ENCODE assay signal across 23 cellular contexts in genomic region chr2:236128321-236128720, GRCh38. TPM values are rescaled to one million over a fixed set of nuclear protein-coding genes. Genes with fewer than 3 reads are reported as not detected.
"Had no signal": no experiment of that assay in that cellular context is flagged by ENCODE, and none has a peak within 500 bp of the region (broad histone marks: within the 10 kb centered on the region; RNA-seq: fewer than 3 reads in every experiment).

No MANE protein-coding gene starts in this region.

- ATAC-seq: Panc1, PC-3 had no signal

- DNase-seq: Karpas-422; KG1; MM.1S; NCI-H1092 treated with DMSO at 0.1 percent for 48 hours; NCI-H1436; NCI-H187; NCI-H2029; NCI-H2081 treated with DMSO at 0.1 percent for 48 hours; NCI-H2171; NCI-H226; NCI-H446; NCI-H510A; NCI-H524 treated with DMSO at 0.1 percent for 48 hours; NCI-H69; NCI-H774; NK-92 treated with Interleukin-12 subunit alpha and Interleukin-12 subunit beta, amount 100 ng/mL, for 24 hours; PC-3; SHP77; SK-N-SH; SW 1271 had no signal

- H3K9ac ChIP-seq: SK-N-SH had no signal

- H3K9me3 ChIP-seq: SK-N-SH had no signal

- H3K27ac ChIP-seq: RWPE1 had no signal

- H3K4me2 ChIP-seq: SK-N-SH had no signal

RNA-seq across cellular contexts. Expression of gene GBX2, which starts 39.9 kb away (rescaled TPM):
- total RNA-seq: OCI-LY7 had no signal
